Comparison of ENCODE assay signal across 17 cellular contexts in the genomic region with DNA sequence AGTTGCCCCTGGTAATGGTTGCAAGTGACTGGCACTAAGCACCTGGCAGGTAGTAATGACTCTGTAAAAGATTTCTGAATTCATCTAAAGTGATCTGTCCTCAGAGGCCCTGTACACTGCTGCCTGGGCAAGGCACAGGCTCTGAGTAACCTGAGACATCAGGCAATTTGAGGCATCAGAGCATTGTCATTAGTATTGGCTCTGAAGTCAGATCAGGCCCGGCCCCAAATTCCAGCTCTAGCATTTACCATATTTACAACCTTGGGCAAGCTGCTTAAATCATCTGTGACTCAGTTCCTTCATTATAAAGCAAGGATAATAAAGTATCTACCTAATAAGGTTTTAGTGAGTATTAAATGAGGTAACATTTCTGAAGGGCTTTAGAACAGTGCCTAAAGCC. TPM values are rescaled to one million over a fixed set of nuclear protein-coding genes. Genes with fewer than 3 reads are reported as not detected.
DNase-seq lines count a peak whose midpoint lies in the region; ATAC-seq lines count a peak whose summit lies in the region.
"Had no signal": no experiment of that assay in that cellular context is flagged by ENCODE, and none has a peak within 500 bp of the region (broad histone marks: within the 10 kb centered on the region; RNA-seq: fewer than 3 reads in every experiment).

No MANE protein-coding gene starts in this region.

- no peak overlapping the region for H3K4me3 Mint-ChIP-seq in activated T-cell treated with anti-CD3 and anti-CD28 coated beads, Interleukin-2, amount 50 U/mL, for 72 hours
- H3K4me3 Mint-ChIP-seq: activated naive CD8-positive, alpha-beta T cell treated with anti-CD3 and anti-CD28 coated beads, Interleukin-2, amount 50 U/mL, for 24 hours; CD8-positive, alpha-beta T cell had no signal

- H3K27ac Mint-ChIP-seq in activated T-cell treated with anti-CD3 and anti-CD28 coated beads, Interleukin-2, amount 50 U/mL, for 72 hours: no peak overlapping the region
- H3K27ac Mint-ChIP-seq: activated naive CD8-positive, alpha-beta T cell treated with anti-CD3 and anti-CD28 coated beads, Interleukin-2, amount 50 U/mL, for 24 hours; CD8-positive, alpha-beta T cell had no signal

- intact Hi-C loops in sciatic nerve (cut with DNase I): no loop called here

- peaks cover 9% of the 10 kb centered on the region for H3K4me1 Mint-ChIP-seq in activated T-cell treated with anti-CD3 and anti-CD28 coated beads, Interleukin-2, amount 50 U/mL, for 72 hours (ENCODE audit: low read depth)

- H3K27ac ChIP-seq in epithelial cell of prostate: peak overlapping the region; percentile 61
- H3K27ac ChIP-seq: 22Rv1, coronary artery had no signal

- H3K27me3 Mint-ChIP-seq in activated T-cell treated with anti-CD3 and anti-CD28 coated beads, Interleukin-2, amount 50 U/mL, for 72 hours (ENCODE audit: low read depth): peaks cover 25% of the 10 kb centered on the region

- peaks cover 0 to 1% of the 10 kb centered on the region in 2 donors for H3K36me3 Mint-ChIP-seq in activated T-cell treated with anti-CD3 and anti-CD28 coated beads, Interleukin-2, amount 50 U/mL, for 72 hours (ENCODE audit: insufficient read depth in 2 of 2)
- H3K36me3 Mint-ChIP-seq: CD8-positive, alpha-beta T cell had no signal

- H3K9me3 Mint-ChIP-seq in activated T-cell treated with anti-CD3 and anti-CD28 coated beads, Interleukin-2, amount 50 U/mL, for 72 hours: no peaks in the 10 kb centered on the region
- H3K9me3 Mint-ChIP-seq: activated naive CD8-positive, alpha-beta T cell treated with anti-CD3 and anti-CD28 coated beads, Interleukin-2, amount 50 U/mL, for 24 hours; CD8-positive, alpha-beta T cell had no signal

- no peak for ATAC-seq in sciatic nerve
- ATAC-seq in activated T-cell treated with anti-CD3 and anti-CD28 coated beads, Interleukin-2, amount 50 U/mL, for 72 hours (replicated peaks in 1 of 2): no peak
- no peak for ATAC-seq in GM18517 (IDR thresholded peaks at IDR 0.05; ENCODE audit: unreplicated experiment)
- ATAC-seq: activated CD4-positive, CD25-positive, alpha-beta regulatory T cell treated with anti-CD3 and anti-CD28 coated beads, Interleukin-2, amount 50 U/mL, for 24 hours; activated naive CD8-positive, alpha-beta T cell treated with anti-CD3 and anti-CD28 coated beads, Interleukin-2, amount 50 U/mL, for 24 hours; CD8-positive, alpha-beta T cell had no signal

- DNase-seq in NCI-H146 (lab: John Stamatoyannopoulos, UW) (peak; percentile 30), NCI-H146 treated with DMSO at 0.1 percent for 48 hours (lab: John Stamatoyannopoulos, UW; ENCODE audit: unreplicated experiment) (no peak), NCI-H69 (lab: John Stamatoyannopoulos, UW) (peak; percentile 24), epithelial cell of prostate (ENCODE audit: low read depth, low spot score) (peak; percentile 74), renal cortical epithelial cell (ENCODE audit: low read depth) (peak; percentile 82), sciatic nerve (ENCODE audit: low spot score) (no peak)
- no peak for DNase-seq in activated T-cell treated with anti-CD3 and anti-CD28 coated beads, Interleukin-2, amount 50 U/mL, for 72 hours
- DNase-seq: activated naive CD8-positive, alpha-beta T cell treated with anti-CD3 and anti-CD28 coated beads, Interleukin-2, amount 50 U/mL, for 24 hours; CD8-positive, alpha-beta T cell; KG1; NCI-H2107; SW 1271 had no signal

RNA-seq across cellular contexts. Expression of gene TENT5A, which starts 17.4 kb away (rescaled TPM):
- total RNA-seq in renal cortical epithelial cell: 2.6 and 7.3 TPM in 2 replicates
- total RNA-seq in sciatic nerve: 24.2 TPM
- total RNA-seq in activated T-cell treated with anti-CD3 and anti-CD28 coated beads, Interleukin-2, amount 50 U/mL, for 72 hours: 1 to 10 TPM; 1.7 to 2.4 TPM
- total RNA-seq: OCI-LY7 had no signal

Comparison
In these comparisons a context has a peak if more than half of its experiments do, and no peak if none do; other contexts are left out.
1. DNase-seq: peak in NCI-H146 (single experiment), NCI-H69 (single experiment), epithelial cell of prostate (single experiment) and renal cortical epithelial cell (single experiment); none in NCI-H146 treated with DMSO at 0.1 percent for 48 hours (single experiment), sciatic nerve (single experiment) and activated T-cell treated with anti-CD3 and anti-CD28 coated beads, Interleukin-2, amount 50 U/mL, for 72 hours (0 of 2).